Comparison of ENCODE assay signal across 1 cellular context in the genomic region with DNA sequence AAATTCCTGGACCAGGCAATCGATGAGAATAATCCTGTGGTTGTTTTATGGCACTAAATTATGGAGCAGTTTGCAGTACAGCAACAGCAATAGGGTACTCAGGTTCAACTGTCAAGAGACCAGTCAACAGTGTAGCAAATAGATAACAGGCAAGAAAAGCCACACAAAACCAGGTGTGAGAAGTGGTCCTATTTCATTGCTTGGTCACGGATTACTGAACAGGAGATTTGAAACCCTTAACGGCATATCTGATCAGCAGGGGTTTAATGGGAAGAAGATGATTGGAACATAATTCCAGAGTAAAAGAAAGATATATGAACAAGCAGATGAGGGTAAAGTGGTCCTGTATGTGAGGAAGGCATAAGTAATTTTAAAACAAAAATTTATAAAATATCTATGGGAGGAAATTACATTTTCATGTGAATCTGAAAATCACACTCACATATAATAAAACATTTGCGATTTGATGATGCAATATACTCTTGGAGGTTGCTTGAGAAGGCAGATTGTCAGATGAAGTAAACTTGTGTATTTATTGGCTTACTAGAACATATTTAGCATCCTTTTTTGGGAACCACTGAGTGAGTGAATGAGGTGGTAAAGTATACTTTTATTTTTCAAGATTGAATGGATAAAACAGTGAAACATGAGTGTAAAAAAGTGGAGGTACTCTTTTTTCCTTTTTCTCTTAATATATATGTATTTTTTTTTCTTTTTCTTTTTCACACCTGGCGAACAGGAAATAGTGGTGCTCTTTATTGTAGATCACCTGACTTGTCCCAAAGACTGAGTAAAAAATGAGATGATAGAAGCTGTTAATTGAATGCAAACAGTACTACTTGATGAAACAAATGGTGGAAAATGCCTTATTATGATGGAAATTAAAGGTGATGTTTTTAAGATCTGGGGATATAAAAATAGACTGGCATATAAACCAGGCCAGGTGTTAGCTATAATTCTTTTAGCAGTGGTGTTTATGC.
TF ChIP-seq lines count a peak whose summit lies in the region.

No MANE protein-coding gene starts in this region.

TF ChIP-seq in HEK293, 187 proteins besides CTCF, POLR2A, EP300 and RAD21 (continued from another document):
- TF ChIP-seq, protein P1, sequence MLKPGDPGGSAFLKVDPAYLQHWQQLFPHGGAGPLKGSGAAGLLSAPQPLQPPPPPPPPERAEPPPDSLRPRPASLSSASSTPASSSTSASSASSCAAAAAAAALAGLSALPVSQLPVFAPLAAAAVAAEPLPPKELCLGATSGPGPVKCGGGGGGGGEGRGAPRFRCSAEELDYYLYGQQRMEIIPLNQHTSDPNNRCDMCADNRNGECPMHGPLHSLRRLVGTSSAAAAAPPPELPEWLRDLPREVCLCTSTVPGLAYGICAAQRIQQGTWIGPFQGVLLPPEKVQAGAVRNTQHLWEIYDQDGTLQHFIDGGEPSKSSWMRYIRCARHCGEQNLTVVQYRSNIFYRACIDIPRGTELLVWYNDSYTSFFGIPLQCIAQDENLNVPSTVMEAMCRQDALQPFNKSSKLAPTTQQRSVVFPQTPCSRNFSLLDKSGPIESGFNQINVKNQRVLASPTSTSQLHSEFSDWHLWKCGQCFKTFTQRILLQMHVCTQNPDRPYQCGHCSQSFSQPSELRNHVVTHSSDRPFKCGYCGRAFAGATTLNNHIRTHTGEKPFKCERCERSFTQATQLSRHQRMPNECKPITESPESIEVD (tag by site-specific recombination; IDR thresholded peaks at IDR 0.05), result peak; percentile 39; the same call in 1 of the 2 replicates
- TF ChIP-seq ZNF704 (tag by site-specific recombination; IDR thresholded peaks at IDR 0.05) (no peak), ZNF521 (tag by site-specific recombination; IDR thresholded peaks at IDR 0.05) (no peak), ZNF610 (tag by site-specific recombination; IDR thresholded peaks at IDR 0.05; ENCODE audit: borderline replicate concordance) (0 out of 2 replicates have a peak, but pooled peaks have one; percentile 29), PRDM10 (tag by site-specific recombination; IDR thresholded peaks at IDR 0.05) (no peak), ZNF626 (tag by site-specific recombination; IDR thresholded peaks at IDR 0.05) (no peak), FEZF1 (tag by site-specific recombination; IDR thresholded peaks at IDR 0.05) (peak; percentile 98), HOXA7 (CRISPR knock-in tag; IDR thresholded peaks at IDR 0.05; ENCODE audit: borderline replicate concordance) (no peak)
- TF ChIP-seq, protein P2, sequence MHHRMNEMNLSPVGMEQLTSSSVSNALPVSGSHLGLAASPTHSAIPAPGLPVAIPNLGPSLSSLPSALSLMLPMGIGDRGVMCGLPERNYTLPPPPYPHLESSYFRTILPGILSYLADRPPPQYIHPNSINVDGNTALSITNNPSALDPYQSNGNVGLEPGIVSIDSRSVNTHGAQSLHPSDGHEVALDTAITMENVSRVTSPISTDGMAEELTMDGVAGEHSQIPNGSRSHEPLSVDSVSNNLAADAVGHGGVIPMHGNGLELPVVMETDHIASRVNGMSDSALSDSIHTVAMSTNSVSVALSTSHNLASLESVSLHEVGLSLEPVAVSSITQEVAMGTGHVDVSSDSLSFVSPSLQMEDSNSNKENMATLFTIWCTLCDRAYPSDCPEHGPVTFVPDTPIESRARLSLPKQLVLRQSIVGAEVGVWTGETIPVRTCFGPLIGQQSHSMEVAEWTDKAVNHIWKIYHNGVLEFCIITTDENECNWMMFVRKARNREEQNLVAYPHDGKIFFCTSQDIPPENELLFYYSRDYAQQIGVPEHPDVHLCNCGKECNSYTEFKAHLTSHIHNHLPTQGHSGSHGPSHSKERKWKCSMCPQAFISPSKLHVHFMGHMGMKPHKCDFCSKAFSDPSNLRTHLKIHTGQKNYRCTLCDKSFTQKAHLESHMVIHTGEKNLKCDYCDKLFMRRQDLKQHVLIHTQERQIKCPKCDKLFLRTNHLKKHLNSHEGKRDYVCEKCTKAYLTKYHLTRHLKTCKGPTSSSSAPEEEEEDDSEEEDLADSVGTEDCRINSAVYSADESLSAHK (tag by site-specific recombination; IDR thresholded peaks at IDR 0.05), result 0 out of 2 replicates have a peak, but pooled peaks have one; percentile 42
- TF ChIP-seq, protein P3, sequence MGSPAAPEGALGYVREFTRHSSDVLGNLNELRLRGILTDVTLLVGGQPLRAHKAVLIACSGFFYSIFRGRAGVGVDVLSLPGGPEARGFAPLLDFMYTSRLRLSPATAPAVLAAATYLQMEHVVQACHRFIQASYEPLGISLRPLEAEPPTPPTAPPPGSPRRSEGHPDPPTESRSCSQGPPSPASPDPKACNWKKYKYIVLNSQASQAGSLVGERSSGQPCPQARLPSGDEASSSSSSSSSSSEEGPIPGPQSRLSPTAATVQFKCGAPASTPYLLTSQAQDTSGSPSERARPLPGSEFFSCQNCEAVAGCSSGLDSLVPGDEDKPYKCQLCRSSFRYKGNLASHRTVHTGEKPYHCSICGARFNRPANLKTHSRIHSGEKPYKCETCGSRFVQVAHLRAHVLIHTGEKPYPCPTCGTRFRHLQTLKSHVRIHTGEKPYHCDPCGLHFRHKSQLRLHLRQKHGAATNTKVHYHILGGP (tag by site-specific recombination; IDR thresholded peaks at IDR 0.05), result no peak
